Comparison of ENCODE assay signal across 11 cellular contexts in genomic region chr19:54391589-54392061, GRCh38. TPM values are rescaled to one million over a fixed set of nuclear protein-coding genes. Genes with fewer than 3 reads are reported as not detected.
A peak's percentile ranks its signal among the peaks of the same experiment; 100 is the strongest.
DNase-seq lines count a peak whose midpoint lies in the region; ATAC-seq and TF ChIP-seq lines count a peak whose summit lies in the region.
"Had no signal": no experiment of that assay in that cellular context is flagged by ENCODE, and none has a peak within 500 bp of the region (broad histone marks: within the 10 kb centered on the region; RNA-seq: fewer than 3 reads in every experiment).

No MANE protein-coding gene starts in this region.

- ATAC-seq in GM23338 = peak; percentile 84
- ATAC-seq in HG02970 (IDR thresholded peaks at IDR 0.05; ENCODE audit: low FRiP score, unreplicated experiment) = no peak
- ATAC-seq in HG03442 (IDR thresholded peaks at IDR 0.05; ENCODE audit: unreplicated experiment) = no peak

- H3K4me3 Mint-ChIP-seq in GM23338 (peak overlapping the region; percentile 3; the same call in 1 of the 3 replicates), progenitor cell of endocrine pancreas (ENCODE audit: low read depth) (no peak overlapping the region)
- H3K4me3 Mint-ChIP-seq: activated T-cell treated with anti-CD3 and anti-CD28 coated beads, Interleukin-2, amount 50 U/mL, for 72 hours had no signal

- H3K4me1 Mint-ChIP-seq in GM23338 = peaks cover 20% of the 10 kb centered on the region
- no peaks in the 10 kb centered on the region for H3K4me1 Mint-ChIP-seq in progenitor cell of endocrine pancreas (ENCODE audit: low read depth)

- H3K9me3 ChIP-seq in NT2/D1 (ENCODE audit: insufficient read depth, low read length) (no peaks in the 10 kb centered on the region), iPS-18a (ENCODE audit: control insufficient read depth, low read depth, low read length) (no peaks in the 10 kb centered on the region)
- H3K9me3 ChIP-seq: suprapubic skin had no signal

- H3K4me1 ChIP-seq in GM23338 (ENCODE audit: insufficient read depth) = peaks cover 13% of the 10 kb centered on the region
- H3K4me1 ChIP-seq in NT2/D1 (ENCODE audit: insufficient read depth, insufficient read length) = peaks cover 2% of the 10 kb centered on the region
- H3K4me1 ChIP-seq in iPS-18a (ENCODE audit: control insufficient read depth, low read depth, low read length) = peaks cover 14% of the 10 kb centered on the region
- H3K4me1 ChIP-seq: SJSA1 had no signal

- H3K36me3 ChIP-seq in GM23338 (ENCODE audit: insufficient read depth) = no peaks in the 10 kb centered on the region
- no peaks in the 10 kb centered on the region for H3K36me3 ChIP-seq in NT2/D1 (ENCODE audit: insufficient read depth, insufficient read length, low read length)
- no peaks in the 10 kb centered on the region for H3K36me3 ChIP-seq in iPS-18a (ENCODE audit: control insufficient read depth, low read depth, low read length)
- H3K36me3 ChIP-seq: SJSA1, suprapubic skin had no signal

- H3K27ac ChIP-seq in GM23338 (ENCODE audit: low read depth) (no peak overlapping the region), iPS-18a (ENCODE audit: low read length) (no peak overlapping the region)
- H3K27ac ChIP-seq: SJSA1, suprapubic skin had no signal

- no peaks in the 10 kb centered on the region; the same call in 1 of the 2 replicates for H4K20me1 ChIP-seq in GM23338 (replicated peaks; ENCODE audit: insufficient read depth)

- 0 out of 2 replicates have a peak, but pooled peaks cover 3% of the 10 kb centered on the region for H3F3A ChIP-seq in GM23338 (replicated peaks; ENCODE audit: low read depth)

- peak; percentile 71 for DNase-seq in GM23338 (ENCODE audit: low spot score)
- DNase-seq in NT2/D1 (ENCODE audit: low read depth, low spot score) = peak; percentile 51
- DNase-seq in progenitor cell of endocrine pancreas (ENCODE audit: low spot score, unreplicated experiment) = no peak

- peaks cover 23% of the 10 kb centered on the region for H3K27me3 ChIP-seq in GM23338 (ENCODE audit: insufficient read depth)
- H3K27me3 ChIP-seq in NT2/D1 (ENCODE audit: insufficient read depth, insufficient read length) = peaks cover 15% of the 10 kb centered on the region
- peaks cover 20% of the 10 kb centered on the region for H3K27me3 ChIP-seq in iPS-18a (ENCODE audit: control insufficient read depth, insufficient read depth, low read length)

- no peaks in the 10 kb centered on the region for H3K79me2 ChIP-seq in GM23338 (replicated peaks; ENCODE audit: insufficient read depth)

- peak; percentile 38 to 73 for TF ChIP-seq CTCF in GM23338 (conservative IDR thresholded peaks at IDR 0.05; ENCODE audit: low read depth in 2 of 2)
- TF ChIP-seq CTCF in progenitor cell of endocrine pancreas (IDR thresholded peaks at IDR 0.05; ENCODE audit: unreplicated experiment) = no peak

- H3K9me3 Mint-ChIP-seq in GM23338 (no peaks in the 10 kb centered on the region), progenitor cell of endocrine pancreas (ENCODE audit: low read depth) (no peaks in the 10 kb centered on the region)
- H3K9me3 Mint-ChIP-seq: activated T-cell treated with anti-CD3 and anti-CD28 coated beads, Interleukin-2, amount 50 U/mL, for 72 hours; CD4-positive, alpha-beta memory T cell had no signal

- H3K9me2 ChIP-seq in GM23338 (ENCODE audit: insufficient read depth) = no peaks in the 10 kb centered on the region

- peak overlapping the region; percentile 70 for H3K4me2 ChIP-seq in GM23338

- H3K27me3 Mint-ChIP-seq in GM23338 (ENCODE audit: insufficient read depth, low read depth, poor library complexity) = peaks cover 8% of the 10 kb centered on the region
- peaks cover 54% of the 10 kb centered on the region for H3K27me3 Mint-ChIP-seq in progenitor cell of endocrine pancreas

- H3K27ac Mint-ChIP-seq in GM23338 (no peak overlapping the region), progenitor cell of endocrine pancreas (no peak overlapping the region)
- H3K27ac Mint-ChIP-seq: activated T-cell treated with anti-CD3 and anti-CD28 coated beads, Interleukin-2, amount 50 U/mL, for 72 hours had no signal

- H3K9ac ChIP-seq in NT2/D1 (ENCODE audit: insufficient read length, low read depth) = no peak overlapping the region
- no peak overlapping the region for H3K9ac ChIP-seq in iPS-18a (ENCODE audit: low read length)

- no peak overlapping the region for H2AFZ ChIP-seq in GM23338

- no peaks in the 10 kb centered on the region for H3K36me3 Mint-ChIP-seq in GM23338 (ENCODE audit: low read depth)
- H3K36me3 Mint-ChIP-seq in progenitor cell of endocrine pancreas (ENCODE audit: insufficient read depth) = no peaks in the 10 kb centered on the region
- H3K36me3 Mint-ChIP-seq: CD4-positive, alpha-beta memory T cell had no signal

- H3K4me3 ChIP-seq in GM23338 (0 out of 2 replicates have a peak overlapping the region, but pooled peaks have one; percentile 32), NT2/D1 (ENCODE audit: insufficient read length, low read depth) (no peak overlapping the region), iPS-18a (ENCODE audit: low read length) (peak overlapping the region; percentile 22)
- H3K4me3 ChIP-seq: SJSA1, suprapubic skin had no signal

TF ChIP-seq in GM23338, 12 proteins besides CTCF, POLR2A, EP300 and RAD21:
- TF ChIP-seq ZNF114 (CRISPR knock-in tag; IDR thresholded peaks at IDR 0.05) = no peak
- 0 out of 2 replicates have a peak, but pooled peaks have one; percentile 12 for TF ChIP-seq CREB1 (CRISPR knock-in tag; IDR thresholded peaks at IDR 0.05; ENCODE audit: low read depth)

RNA-seq across cellular contexts. Expression of gene TTYH1, which starts 23.6 kb away (rescaled TPM):
- total RNA-seq in GM23338 (2014; rRNA removed; shearing (Covaris generic)) = 31.8 and 40.8 TPM in 2 replicates
- polyA plus RNA-seq in GM23338 (2016; fragmentation: Nextera tagmentation; extraction: Ambion mirVana) = 18.2 and 21.5 TPM in 2 replicates
- total RNA-seq in progenitor cell of endocrine pancreas = 133 and 144 TPM in 2 replicates
- total RNA-seq: CD4-positive, alpha-beta memory T cell; glomerular endothelial cell; SJSA1 had no signal

RNA-seq across cellular contexts. Expression of gene LAIR1, which starts 26.9 kb away (rescaled TPM):
- total RNA-seq in GM23338 (2014; rRNA removed; shearing (Covaris generic)) = 1.3 TPM in 1 of 2 replicates, not detected in the other
- 0.10 TPM in 2 replicates for polyA plus RNA-seq in GM23338 (2016; fragmentation: Nextera tagmentation; extraction: Ambion mirVana)
- total RNA-seq in progenitor cell of endocrine pancreas = not detected in 2 replicates
- total RNA-seq: glomerular endothelial cell, SJSA1 had no signal

RNA-seq across cellular contexts. Expression of gene LILRA4, which starts 52.7 kb away (rescaled TPM):
- not detected in 2 replicates for total RNA-seq in GM23338 (2014; rRNA removed; shearing (Covaris generic))
- not detected in 2 replicates for polyA plus RNA-seq in GM23338 (2016; fragmentation: Nextera tagmentation; extraction: Ambion mirVana)
- not detected in 2 replicates for total RNA-seq in progenitor cell of endocrine pancreas
- total RNA-seq: activated T-cell treated with anti-CD3 and anti-CD28 coated beads, Interleukin-2, amount 50 U/mL, for 72 hours; CD4-positive, alpha-beta memory T cell; glomerular endothelial cell; SJSA1 had no signal

RNA-seq across cellular contexts. Expression of gene LENG8, which starts 57.4 kb away (rescaled TPM):
- 45.6 and 74.3 TPM in 2 replicates for total RNA-seq in GM23338 (2014; rRNA removed; shearing (Covaris generic))
- polyA plus RNA-seq in GM23338 (2016; fragmentation: Nextera tagmentation; extraction: Ambion mirVana) = 41.2 and 42.1 TPM in 2 replicates
- 188 and 210 TPM in 2 replicates for total RNA-seq in progenitor cell of endocrine pancreas
